In genomic region chr19:32339988-32340874, GRCh38 we compare ENCODE assay signal across 8 cellular contexts. TPM values are rescaled to one million over a fixed set of nuclear protein-coding genes. Genes with fewer than 3 reads are reported as not detected.
DNase-seq lines count a peak whose midpoint lies in the region; ATAC-seq and TF ChIP-seq lines count a peak whose summit lies in the region.

No MANE protein-coding gene starts in this region.

- H3K4me3 ChIP-seq in GM23338, result no peak overlapping the region
- H3K4me3 ChIP-seq in epithelial cell of proximal tubule (ENCODE audit: low read depth, low read length), result no peak overlapping the region

- H3K79me2 ChIP-seq in GM23338 (replicated peaks; ENCODE audit: insufficient read depth), result no peaks in the 10 kb centered on the region

- H3F3A ChIP-seq in GM23338 (replicated peaks; ENCODE audit: low read depth), result no peaks in the 10 kb centered on the region

- CTCF ChIA-PET in activated CD4-positive, alpha-beta memory T cell treated with anti-CD3 and anti-CD28 coated beads, Interleukin-2, amount 10 ng/mL, durations not matched to agents 7 days and 5 days (lab: Charles Lee), result interaction anchor here (0.9 to 2.7 kb wide), 7 partner anchors 10 to 594 kb away, joined by 3 to 9 read pairs (median 4); no protein-coding TSS in a partner anchor

- H3K4me2 ChIP-seq in GM23338, result no peak overlapping the region

- DNase-seq in COLO668 (lab: John Stamatoyannopoulos, UW; ENCODE audit: unreplicated experiment) (peak; percentile 46), GM23338 (ENCODE audit: low spot score) (peak; percentile 71), NCI-H345 (lab: John Stamatoyannopoulos, UW) (peak; percentile 47), epithelial cell of proximal tubule (ENCODE audit: low read depth) (no peak), superior temporal gyrus (ENCODE audit: extremely low spot score) (peak; percentile 84)
- peak; percentile 50 for DNase-seq in activated CD4-positive, alpha-beta memory T cell treated with anti-CD3 and anti-CD28 coated beads, Interleukin-2, amount 10 ng/mL, durations not matched to agents 7 days and 5 days
- peak; percentile 7 to 73 (median 29) for DNase-seq in naive thymus-derived CD8-positive, alpha-beta T cell

- no peaks in the 10 kb centered on the region; the same call in 2 of the 3 replicates for H3K9me3 Mint-ChIP-seq in GM23338
- H3K9me3 Mint-ChIP-seq in activated CD4-positive, alpha-beta memory T cell treated with anti-CD3 and anti-CD28 coated beads, Interleukin-2, amount 10 ng/mL, durations not matched to agents 7 days and 5 days, result no peaks in the 10 kb centered on the region
- H3K9me3 Mint-ChIP-seq in naive thymus-derived CD8-positive, alpha-beta T cell, result peaks cover 0 to 3% (median 0%) of the 10 kb centered on the region in 9 donors

- no peaks in the 10 kb centered on the region; the same call in 1 of the 2 replicates for H3K27me3 ChIP-seq in GM23338 (ENCODE audit: insufficient read depth)

- POLR2A ChIA-PET in activated CD4-positive, alpha-beta memory T cell treated with anti-CD3 and anti-CD28 coated beads, Interleukin-2, amount 10 ng/mL, durations not matched to agents 7 days and 5 days (lab: Charles Lee), result no interaction called here
- POLR2A ChIA-PET in naive thymus-derived CD8-positive, alpha-beta T cell (lab: Charles Lee), result no interaction called here

- H3K4me1 ChIP-seq in GM23338 (ENCODE audit: insufficient read depth), result peaks cover 9% of the 10 kb centered on the region

- H4K20me1 ChIP-seq in GM23338 (replicated peaks; ENCODE audit: insufficient read depth), result no peaks in the 10 kb centered on the region

- H3K27ac ChIP-seq in GM23338 (ENCODE audit: low read depth), result no peak overlapping the region

- H3K36me3 Mint-ChIP-seq in GM23338 (ENCODE audit: low read depth), result no peaks in the 10 kb centered on the region
- H3K36me3 Mint-ChIP-seq in activated CD4-positive, alpha-beta memory T cell treated with anti-CD3 and anti-CD28 coated beads, Interleukin-2, amount 10 ng/mL, durations not matched to agents 7 days and 5 days (ENCODE audit: low read depth), result peaks cover 2% of the 10 kb centered on the region
- H3K36me3 Mint-ChIP-seq in naive thymus-derived CD8-positive, alpha-beta T cell, result no peaks in the 10 kb centered on the region

- no peak overlapping the region for H3K4me3 Mint-ChIP-seq in GM23338
- H3K4me3 Mint-ChIP-seq in activated CD4-positive, alpha-beta memory T cell treated with anti-CD3 and anti-CD28 coated beads, Interleukin-2, amount 10 ng/mL, durations not matched to agents 7 days and 5 days, result no peak overlapping the region
- H3K4me3 Mint-ChIP-seq in naive thymus-derived CD8-positive, alpha-beta T cell, result no peak overlapping the region

- peak overlapping the region; percentile 38 for H2AFZ ChIP-seq in GM23338

- no peaks in the 10 kb centered on the region for H3K36me3 ChIP-seq in GM23338 (ENCODE audit: insufficient read depth)

- peaks cover 4% of the 10 kb centered on the region for H3K27me3 Mint-ChIP-seq in GM23338 (ENCODE audit: insufficient read depth, low read depth, poor library complexity)
- peaks cover 10% of the 10 kb centered on the region for H3K27me3 Mint-ChIP-seq in activated CD4-positive, alpha-beta memory T cell treated with anti-CD3 and anti-CD28 coated beads, Interleukin-2, amount 10 ng/mL, durations not matched to agents 7 days and 5 days
- H3K27me3 Mint-ChIP-seq in naive thymus-derived CD8-positive, alpha-beta T cell, result peaks cover 0 to 4% (median 0%) of the 10 kb centered on the region in 5 donors

- 0 out of 3 replicates have a peak, but pooled peaks cover 2% of the 10 kb centered on the region for H3K4me1 Mint-ChIP-seq in GM23338
- peaks cover 3% of the 10 kb centered on the region for H3K4me1 Mint-ChIP-seq in activated CD4-positive, alpha-beta memory T cell treated with anti-CD3 and anti-CD28 coated beads, Interleukin-2, amount 10 ng/mL, durations not matched to agents 7 days and 5 days
- H3K4me1 Mint-ChIP-seq in naive thymus-derived CD8-positive, alpha-beta T cell, result peaks cover 0 to 4% (median 1%) of the 10 kb centered on the region in 4 donors

- H3K9me2 ChIP-seq in GM23338 (ENCODE audit: insufficient read depth), result no peaks in the 10 kb centered on the region; the same call in 1 of the 2 replicates

- TF ChIP-seq CTCF in GM23338 (conservative IDR thresholded peaks at IDR 0.05; ENCODE audit: low read depth in 2 of 2) (peak; percentile 64 to 66), epithelial cell of proximal tubule (conservative IDR thresholded peaks at IDR 0.05; ENCODE audit: low read depth, low read length) (peak; percentile 79)

- ATAC-seq in GM23338, result peak; percentile 97
- peak; percentile 79 to 84 for ATAC-seq in naive thymus-derived CD8-positive, alpha-beta T cell
- ATAC-seq in HG02870 (IDR thresholded peaks at IDR 0.05; ENCODE audit: unreplicated experiment), result no peak

- no peak overlapping the region for H3K27ac Mint-ChIP-seq in GM23338
- H3K27ac Mint-ChIP-seq in activated CD4-positive, alpha-beta memory T cell treated with anti-CD3 and anti-CD28 coated beads, Interleukin-2, amount 10 ng/mL, durations not matched to agents 7 days and 5 days, result no peak overlapping the region
- H3K27ac Mint-ChIP-seq in naive thymus-derived CD8-positive, alpha-beta T cell, result no peak overlapping the region

TF ChIP-seq in GM23338, 12 proteins besides CTCF, POLR2A, EP300 and RAD21 (continues in another document):
- TF ChIP-seq REST (IDR thresholded peaks at IDR 0.05; ENCODE audit: unreplicated experiment), result no peak
- no peak for TF ChIP-seq ZNF331 (CRISPR knock-in tag; IDR thresholded peaks at IDR 0.05; ENCODE audit: low read depth)
- no peak for TF ChIP-seq ZNF114 (CRISPR knock-in tag; IDR thresholded peaks at IDR 0.05)
- no peak for TF ChIP-seq POLR2AphosphoS5 (IDR thresholded peaks at IDR 0.05; ENCODE audit: low read depth)
- TF ChIP-seq, protein P1, sequence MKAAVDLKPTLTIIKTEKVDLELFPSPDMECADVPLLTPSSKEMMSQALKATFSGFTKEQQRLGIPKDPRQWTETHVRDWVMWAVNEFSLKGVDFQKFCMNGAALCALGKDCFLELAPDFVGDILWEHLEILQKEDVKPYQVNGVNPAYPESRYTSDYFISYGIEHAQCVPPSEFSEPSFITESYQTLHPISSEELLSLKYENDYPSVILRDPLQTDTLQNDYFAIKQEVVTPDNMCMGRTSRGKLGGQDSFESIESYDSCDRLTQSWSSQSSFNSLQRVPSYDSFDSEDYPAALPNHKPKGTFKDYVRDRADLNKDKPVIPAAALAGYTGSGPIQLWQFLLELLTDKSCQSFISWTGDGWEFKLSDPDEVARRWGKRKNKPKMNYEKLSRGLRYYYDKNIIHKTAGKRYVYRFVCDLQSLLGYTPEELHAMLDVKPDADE (IDR thresholded peaks at IDR 0.05), result no peak
- TF ChIP-seq EZH2 (IDR thresholded peaks at IDR 0.05; ENCODE audit: low read depth, unreplicated experiment), result no peak
- no peak for TF ChIP-seq EZH2phosphoT487 (IDR thresholded peaks at IDR 0.05; ENCODE audit: unreplicated experiment)
- TF ChIP-seq NANOG (IDR thresholded peaks at IDR 0.05; ENCODE audit: borderline replicate concordance), result no peak
- TF ChIP-seq JUNB (IDR thresholded peaks at IDR 0.05; ENCODE audit: unreplicated experiment), result no peak

RNA-seq across cellular contexts. Expression of gene ZNF507, which starts 5.2 kb away (rescaled TPM):
- total RNA-seq in GM23338 (2014; rRNA removed; shearing (Covaris generic)), result 23.4 and 23.6 TPM in 2 replicates
- 7.4 and 10.4 TPM in 2 replicates for polyA plus RNA-seq in GM23338 (2016; fragmentation: Nextera tagmentation; extraction: Ambion mirVana)
- 10 to 100 TPM; 23.4 to 23.7 TPM for total RNA-seq in activated CD4-positive, alpha-beta memory T cell treated with anti-CD3 and anti-CD28 coated beads, Interleukin-2, amount 10 ng/mL, durations not matched to agents 7 days and 5 days
- 5.1 and 7.6 TPM in 2 replicates for total RNA-seq in epithelial cell of proximal tubule
- 10 to 100 TPM; 49.0 to 51.5 TPM for total RNA-seq in naive thymus-derived CD8-positive, alpha-beta T cell
- polyA plus RNA-seq in naive thymus-derived CD8-positive, alpha-beta T cell, result 1 to 10 TPM; 7.9 to 8.0 (median 8.0) TPM
